8 cellular contexts compared by ENCODE assay signal in the genomic region with DNA sequence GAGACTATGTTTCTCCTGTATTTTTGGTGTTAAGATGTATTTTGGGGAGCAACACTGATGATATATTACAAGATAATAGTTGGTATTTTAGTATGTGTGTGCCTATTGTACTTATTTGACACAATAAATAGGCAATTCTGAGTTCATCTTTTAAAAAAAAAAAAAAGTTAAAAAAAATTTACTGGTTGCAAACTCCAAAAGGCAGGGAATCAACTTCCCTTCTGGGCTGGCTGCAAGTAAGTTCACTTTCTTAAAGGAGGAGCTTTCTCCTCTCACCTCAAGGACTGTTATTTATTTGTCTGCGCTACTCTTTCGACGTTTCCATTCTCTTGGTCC. TPM values are rescaled to one million over a fixed set of nuclear protein-coding genes. Genes with fewer than 3 reads are reported as not detected.
DNase-seq lines count a peak whose midpoint lies in the region; ATAC-seq and TF ChIP-seq lines count a peak whose summit lies in the region.

No MANE protein-coding gene starts in this region.

- no peaks in the 10 kb centered on the region for H3K36me3 ChIP-seq in breast epithelium
- H3K36me3 ChIP-seq in muscle layer of duodenum (ENCODE audit: control insufficient read depth in 1 of 2, insufficient read depth in 2 of 2, low read length in 2 of 2): no peaks in the 10 kb centered on the region

- TF ChIP-seq CTCF in breast epithelium (IDR thresholded peaks at IDR 0.05): no peak

- peaks cover 3 to 6% of the 10 kb centered on the region in 2 donors for H3K4me1 ChIP-seq in breast epithelium
- peaks cover 7 to 27% of the 10 kb centered on the region in 2 donors for H3K4me1 ChIP-seq in muscle layer of duodenum (ENCODE audit: control insufficient read depth in 1 of 2, insufficient read depth in 2 of 2, low read length in 2 of 2)

- H3K4me1 Mint-ChIP-seq in stimulated activated naive CD8-positive, alpha-beta T cell treated with anti-CD3 and anti-CD28 coated beads, Interleukin-15, Interleukin-2, amounts not matched to agents 100 ng/mL and 50 ng/mL, for 24 hours (ENCODE audit: low read depth): peaks cover 64% of the 10 kb centered on the region

- H3K27me3 Mint-ChIP-seq in stimulated activated naive CD8-positive, alpha-beta T cell treated with anti-CD3 and anti-CD28 coated beads, Interleukin-15, Interleukin-2, amounts not matched to agents 100 ng/mL and 50 ng/mL, for 24 hours: peaks cover 3% of the 10 kb centered on the region

- TF ChIP-seq POLR2A in breast epithelium (IDR thresholded peaks at IDR 0.05): no peak

- peak overlapping the region; percentile 100 for H3K27ac Mint-ChIP-seq in stimulated activated naive CD8-positive, alpha-beta T cell treated with anti-CD3 and anti-CD28 coated beads, Interleukin-15, Interleukin-2, amounts not matched to agents 100 ng/mL and 50 ng/mL, for 24 hours

- DNase-seq in stimulated activated naive CD8-positive, alpha-beta T cell treated with anti-CD3 and anti-CD28 coated beads, Interleukin-15, Interleukin-2, amounts not matched to agents 100 U/mL and 50 U/mL, for 24 hours: no peak
- DNase-seq in breast epithelium (ENCODE audit: low spot score in 2 of 2): no peak
- no peak for DNase-seq in left colon
- DNase-seq in NCI-H748 (lab: John Stamatoyannopoulos, UW; ENCODE audit: unreplicated experiment): no peak
- no peak for DNase-seq in H4 (ENCODE audit: low spot score)

- H3K27ac ChIP-seq in breast epithelium: peak overlapping the region; percentile 87 to 89
- no peak overlapping the region for H3K27ac ChIP-seq in muscle layer of duodenum (ENCODE audit: low read length)

- intact Hi-C loops in breast epithelium (cut with DNase I; ENCODE audit: low total_unique reads): no loop called here
- intact Hi-C loops in left colon (cut with DNase I, micrococcal nuclease): no loop called here

- H3K4me3 Mint-ChIP-seq in stimulated activated naive CD8-positive, alpha-beta T cell treated with anti-CD3 and anti-CD28 coated beads, Interleukin-15, Interleukin-2, amounts not matched to agents 100 ng/mL and 50 ng/mL, for 24 hours: peak overlapping the region; percentile 100

- H3K4me3 ChIP-seq in breast epithelium (peak overlapping the region; percentile 82 to 92 (median 88)), muscle layer of duodenum (ENCODE audit: low read depth in 1 of 2, low read length in 2 of 2) (peak overlapping the region; percentile 91 to 95)

- no peak for ATAC-seq in stimulated activated naive CD8-positive, alpha-beta T cell treated with anti-CD3 and anti-CD28 coated beads, Interleukin-15, Interleukin-2, amounts not matched to agents 100 U/mL and 50 U/mL, for 24 hours
- ATAC-seq in left colon (no peak), GM19463 (IDR thresholded peaks at IDR 0.05; ENCODE audit: unreplicated experiment) (no peak)

- peaks cover 5% of the 10 kb centered on the region for H3K36me3 Mint-ChIP-seq in stimulated activated naive CD8-positive, alpha-beta T cell treated with anti-CD3 and anti-CD28 coated beads, Interleukin-15, Interleukin-2, amounts not matched to agents 100 ng/mL and 50 ng/mL, for 24 hours (ENCODE audit: low read depth)

- H3K9me3 Mint-ChIP-seq in stimulated activated naive CD8-positive, alpha-beta T cell treated with anti-CD3 and anti-CD28 coated beads, Interleukin-15, Interleukin-2, amounts not matched to agents 100 ng/mL and 50 ng/mL, for 24 hours: no peaks in the 10 kb centered on the region

- H3K9me3 ChIP-seq in breast epithelium (no peaks in the 10 kb centered on the region), muscle layer of duodenum (ENCODE audit: control insufficient read depth in 1 of 2, low read length in 2 of 2) (no peaks in the 10 kb centered on the region)

- H3K27me3 ChIP-seq in breast epithelium (no peaks in the 10 kb centered on the region), muscle layer of duodenum (ENCODE audit: low read depth, low read length) (no peaks in the 10 kb centered on the region)

RNA-seq across cellular contexts. Expression of gene VPS8, which starts 0.3 kb away (rescaled TPM):
- total RNA-seq in breast epithelium: 10 to 100 TPM; 52.2 to 86.3 (median 61.9) TPM
- 10 to 100 TPM; 65.1 to 69.0 TPM for total RNA-seq in left colon
- total RNA-seq in H4 (2014; rRNA removed; shearing (Covaris generic)): 37.8 and 47.1 TPM in 2 replicates
